1 cellular context compared by ENCODE assay signal in genomic region chr1:183070234-183070922, GRCh38.
TF ChIP-seq lines count a peak whose summit lies in the region.

No MANE protein-coding gene starts in this region.

TF ChIP-seq in GM23338, 12 proteins besides CTCF, POLR2A, EP300 and RAD21 (continued from another document):
- TF ChIP-seq ZNF462 (CRISPR knock-in tag; IDR thresholded peaks at IDR 0.05), result no peak
- no peak for TF ChIP-seq ZNF114 (CRISPR knock-in tag; IDR thresholded peaks at IDR 0.05)
- no peak for TF ChIP-seq JUNB (IDR thresholded peaks at IDR 0.05; ENCODE audit: unreplicated experiment)
- no peak for TF ChIP-seq ZNF331 (CRISPR knock-in tag; IDR thresholded peaks at IDR 0.05; ENCODE audit: low read depth)
- TF ChIP-seq NANOG (IDR thresholded peaks at IDR 0.05; ENCODE audit: borderline replicate concordance), result no peak
- no peak for TF ChIP-seq EZH2 (IDR thresholded peaks at IDR 0.05; ENCODE audit: low read depth, unreplicated experiment)
- no peak for TF ChIP-seq CREB1 (CRISPR knock-in tag; IDR thresholded peaks at IDR 0.05; ENCODE audit: low read depth)
- TF ChIP-seq POLR2AphosphoS5 (IDR thresholded peaks at IDR 0.05; ENCODE audit: low read depth), result no peak
- no peak for TF ChIP-seq EZH2phosphoT487 (IDR thresholded peaks at IDR 0.05; ENCODE audit: unreplicated experiment)
- TF ChIP-seq REST (IDR thresholded peaks at IDR 0.05; ENCODE audit: unreplicated experiment), result no peak
- TF ChIP-seq STAT1 (IDR thresholded peaks at IDR 0.05; ENCODE audit: unreplicated experiment), result no peak
